15 cellular contexts compared by ENCODE assay signal in the genomic region with DNA sequence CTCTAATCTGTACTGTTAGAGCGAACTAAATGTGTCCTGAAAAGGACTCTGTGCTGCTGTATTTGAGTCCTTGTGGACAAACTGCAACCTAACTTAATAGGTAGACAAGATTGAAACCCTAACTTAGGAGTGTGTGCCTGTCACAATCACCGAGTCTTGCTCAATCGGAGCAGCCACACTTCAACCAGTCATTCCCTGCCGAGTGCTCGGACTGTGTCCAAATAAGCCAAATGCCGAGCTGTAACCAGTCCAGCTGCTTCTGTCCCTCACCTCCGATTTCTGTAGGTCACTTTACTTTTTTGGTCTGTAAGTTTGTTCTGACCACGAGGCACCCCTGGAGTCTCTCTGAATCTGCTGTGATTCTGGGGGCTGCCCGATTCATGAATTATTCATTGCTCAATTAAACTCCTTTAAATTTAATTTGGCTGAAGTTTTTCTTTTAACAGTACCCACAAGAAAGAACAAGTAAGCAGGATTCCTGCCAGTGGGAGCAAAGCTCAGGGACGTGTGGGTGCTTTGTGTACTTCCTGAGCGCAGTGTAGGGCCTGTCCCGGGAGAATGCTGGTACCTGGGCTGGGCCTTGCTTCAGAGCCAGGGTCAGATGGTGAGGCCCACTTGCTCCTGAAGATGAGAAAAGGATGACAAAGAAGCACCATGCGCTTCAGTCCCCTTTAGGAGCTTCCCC.
A peak's percentile ranks its signal among the peaks of the same experiment; 100 is the strongest.
DNase-seq lines count a peak whose midpoint lies in the region; TF ChIP-seq lines count a peak whose summit lies in the region.
"Had no signal": no experiment of that assay in that cellular context is flagged by ENCODE, and none has a peak within 500 bp of the region (broad histone marks: within the 10 kb centered on the region; RNA-seq: fewer than 3 reads in every experiment).

No MANE protein-coding gene starts in this region.

- intact Hi-C loops in stomach (cut with DNase I; ENCODE audit: low total_unique reads) = no loop called here

- CTCF ChIA-PET in HEK293T (lab: Yijun Ruan, JAX) = no interaction called here

- H3K36me3 ChIP-seq in liver (ENCODE audit: control insufficient read depth in 4 of 4, insufficient read depth in 3 of 4, low read depth in 1 of 4, low read length in 3 of 4) = no peaks in the 10 kb centered on the region
- H3K36me3 ChIP-seq in stomach = no peaks in the 10 kb centered on the region

- POLR2A ChIA-PET in HEK293T (lab: Yijun Ruan, JAX) = no interaction called here

- H3K4me1 ChIP-seq in liver (ENCODE audit: control insufficient read depth in 4 of 4, insufficient read depth in 4 of 4, low read length in 3 of 4) (peaks cover 7 to 35% (median 24%) of the 10 kb centered on the region in 4 donors), stomach (peaks cover 0 to under 1% (median under 1%) of the 10 kb centered on the region in 4 donors)

- H3K27ac ChIP-seq in liver (ENCODE audit: low read depth in 1 of 2, low read length in 2 of 2) (peak overlapping the region; percentile 34 to 52), stomach (no peak overlapping the region)

- no peaks in the 10 kb centered on the region for H3K27me3 ChIP-seq in liver (ENCODE audit: control insufficient read depth in 4 of 4, insufficient read depth in 4 of 4, low read length in 3 of 4)
- peaks cover 0 to 22% (median 0%) of the 10 kb centered on the region in 3 donors for H3K27me3 ChIP-seq in stomach

- no peak for TF ChIP-seq EP300 in stomach (IDR thresholded peaks at IDR 0.05)

- H3K9ac ChIP-seq in liver (ENCODE audit: low read depth in 1 of 2, low read length in 2 of 2) = no peak overlapping the region

- 40% methylated on average over 13 of the region's 13 CpGs for WGBS in liver
- WGBS in stomach, 5 donors = 45 to 68% (median 47%) methylated on average over 12 to 13 of the region's 13 CpGs

- TF ChIP-seq POLR2A in stomach (IDR thresholded peaks at IDR 0.05) = no peak

- TF ChIP-seq CTCF in liver (IDR thresholded peaks at IDR 0.05; ENCODE audit: low read depth, low read length, missing input control) (peak; percentile 12), stomach (IDR thresholded peaks at IDR 0.05) (no peak)

- peak; percentile 35 to 50 for TF ChIP-seq RAD21 in liver (IDR thresholded peaks at IDR 0.05)

- DNase-seq in NCI-H748 (lab: John Stamatoyannopoulos, UW; ENCODE audit: unreplicated experiment) = peak; percentile 40
- no peak for DNase-seq in NCI-H748 treated with DMSO at 0.1 percent for 48 hours (lab: John Stamatoyannopoulos, UW)
- DNase-seq in cerebellar cortex (ENCODE audit: low spot score) = peak; percentile 89
- peak; percentile 75 for DNase-seq in stomach
- DNase-seq in iPS-NIHi11 (ENCODE audit: low spot score) = no peak
- DNase-seq in HEK293T (ENCODE audit: extremely low spot score) = no peak
- DNase-seq in SIG-M5 (lab: John Stamatoyannopoulos, UW) = no peak
- DNase-seq: activated CD8-positive, alpha-beta T cell treated with anti-CD3 and anti-CD28 coated beads, Interleukin-2, amount 10 ng/mL, durations not matched to agents 7 days and 5 days; activated naive CD4-positive, alpha-beta T cell; glutamatergic neuron; kidney glomerular epithelial cell; NCI-H1417 treated with DMSO at 0.1 percent for 48 hours; T1000 had no signal

- H3K9me3 ChIP-seq in liver (ENCODE audit: control insufficient read depth in 4 of 4, low read length in 3 of 4) = no peaks in the 10 kb centered on the region
- no peaks in the 10 kb centered on the region for H3K9me3 ChIP-seq in stomach

- H3K4me3 ChIP-seq in liver (ENCODE audit: low read depth in 1 of 3, low read length in 3 of 3) = no peak overlapping the region
- H3K4me3 ChIP-seq in stomach = no peak overlapping the region
- H3K4me3 ChIP-seq: smooth muscle cell had no signal

TF ChIP-seq in liver, 16 proteins besides CTCF, POLR2A, EP300 and RAD21 (continues in another document):
- TF ChIP-seq YY1 (IDR thresholded peaks at IDR 0.05) (peak; percentile 75), EGR1 (IDR thresholded peaks at IDR 0.05; ENCODE audit: low read depth in 2 of 2) (no peak), HNF4G (IDR thresholded peaks at IDR 0.05) (peak; percentile 40), NR2F2 (IDR thresholded peaks at IDR 0.05) (no peak)
- TF ChIP-seq, protein P1, sequence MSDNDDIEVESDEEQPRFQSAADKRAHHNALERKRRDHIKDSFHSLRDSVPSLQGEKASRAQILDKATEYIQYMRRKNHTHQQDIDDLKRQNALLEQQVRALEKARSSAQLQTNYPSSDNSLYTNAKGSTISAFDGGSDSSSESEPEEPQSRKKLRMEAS (IDR thresholded peaks at IDR 0.05) = no peak
- TF ChIP-seq, protein P2, sequence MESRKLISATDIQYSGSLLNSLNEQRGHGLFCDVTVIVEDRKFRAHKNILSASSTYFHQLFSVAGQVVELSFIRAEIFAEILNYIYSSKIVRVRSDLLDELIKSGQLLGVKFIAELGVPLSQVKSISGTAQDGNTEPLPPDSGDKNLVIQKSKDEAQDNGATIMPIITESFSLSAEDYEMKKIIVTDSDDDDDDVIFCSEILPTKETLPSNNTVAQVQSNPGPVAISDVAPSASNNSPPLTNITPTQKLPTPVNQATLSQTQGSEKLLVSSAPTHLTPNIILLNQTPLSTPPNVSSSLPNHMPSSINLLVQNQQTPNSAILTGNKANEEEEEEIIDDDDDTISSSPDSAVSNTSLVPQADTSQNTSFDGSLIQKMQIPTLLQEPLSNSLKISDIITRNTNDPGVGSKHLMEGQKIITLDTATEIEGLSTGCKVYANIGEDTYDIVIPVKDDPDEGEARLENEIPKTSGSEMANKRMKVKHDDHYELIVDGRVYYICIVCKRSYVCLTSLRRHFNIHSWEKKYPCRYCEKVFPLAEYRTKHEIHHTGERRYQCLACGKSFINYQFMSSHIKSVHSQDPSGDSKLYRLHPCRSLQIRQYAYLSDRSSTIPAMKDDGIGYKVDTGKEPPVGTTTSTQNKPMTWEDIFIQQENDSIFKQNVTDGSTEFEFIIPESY (IDR thresholded peaks at IDR 0.05) = no peak

TF ChIP-seq in HEK293T, 16 proteins besides CTCF, POLR2A, EP300 and RAD21:
- no peak for TF ChIP-seq BHLHE40 (IDR thresholded peaks at IDR 0.05; ENCODE audit: borderline replicate concordance)
- TF ChIP-seq CTBP1 (IDR thresholded peaks at IDR 0.05; ENCODE audit: borderline replicate concordance) = no peak
- no peak for TF ChIP-seq FOXM1 (IDR thresholded peaks at IDR 0.05; ENCODE audit: borderline replicate concordance)

Comparison
In these comparisons a context has a peak if more than half of its experiments do, and no peak if none do; other contexts are left out.
1. DNase-seq: peak in NCI-H748 (single experiment), cerebellar cortex (single experiment) and stomach (single experiment); none in NCI-H748 treated with DMSO at 0.1 percent for 48 hours (single experiment), iPS-NIHi11 (single experiment), HEK293T (single experiment) and SIG-M5 (single experiment).
2. H3K27ac ChIP-seq: peak in liver (2 of 2); none in stomach (0 of 5).